Comparison of ENCODE assay signal across 8 cellular contexts in genomic region chr3:124885466-124886167, GRCh38. TPM values are rescaled to one million over a fixed set of nuclear protein-coding genes. Genes with fewer than 3 reads are reported as not detected.
DNase-seq lines count a peak whose midpoint lies in the region; ATAC-seq and TF ChIP-seq lines count a peak whose summit lies in the region.

No MANE protein-coding gene starts in this region.

- H3K27ac Mint-ChIP-seq in activated CD8-positive, alpha-beta T cell treated with anti-CD3 and anti-CD28 coated beads for 36 hours = no peak overlapping the region

- H3K27ac ChIP-seq in iPS-18a (ENCODE audit: low read length) (no peak overlapping the region), spleen (peak overlapping the region in 7 of 8 donors; percentile 82 to 86 (median 83))

- intact Hi-C loops in activated CD8-positive, alpha-beta T cell treated with anti-CD3 and anti-CD28 coated beads for 36 hours (cut with micrococcal nuclease) = no loop called here
- intact Hi-C loops in spleen (cut with DNase I; ENCODE audit: low total_unique reads) = no loop called here
- intact Hi-C loops in left colon (cut with DNase I, micrococcal nuclease) = no loop called here

- DNase-seq in NCI-H146 (lab: John Stamatoyannopoulos, UW) = peak; percentile 11
- no peak for DNase-seq in NCI-H146 treated with DMSO at 0.1 percent for 48 hours (lab: John Stamatoyannopoulos, UW; ENCODE audit: unreplicated experiment)
- no peak for DNase-seq in activated CD8-positive, alpha-beta T cell treated with anti-CD3 and anti-CD28 coated beads for 36 hours
- DNase-seq in spleen = no peak
- DNase-seq in left colon = no peak
- no peak for DNase-seq in NK-92 treated with Interleukin-12 subunit alpha and Interleukin-12 subunit beta, amount 100 ng/mL, for 24 hours (lab: John Stamatoyannopoulos, UW)

- H3K9ac ChIP-seq in iPS-18a (ENCODE audit: low read length) = peak overlapping the region; percentile 63

- TF ChIP-seq CTCF in activated CD8-positive, alpha-beta T cell treated with anti-CD3 and anti-CD28 coated beads for 36 hours (IDR thresholded peaks at IDR 0.05) = no peak
- TF ChIP-seq CTCF in spleen (IDR thresholded peaks at IDR 0.05 in 8 of 11, conservative IDR thresholded peaks at IDR 0.05 in 3 of 11) = no peak

- 34 to 50% (median 40%) methylated on average over 14 to 17 of the region's 17 CpGs for WGBS in spleen, 5 donors

- no peaks in the 10 kb centered on the region for H3K9me3 Mint-ChIP-seq in activated CD8-positive, alpha-beta T cell treated with anti-CD3 and anti-CD28 coated beads for 36 hours

- H3K4me3 ChIP-seq in iPS-18a (ENCODE audit: low read length) (peak overlapping the region; percentile 81), spleen (peak overlapping the region; percentile 52 to 90 (median 64))

- H3K9me3 ChIP-seq in iPS-18a (ENCODE audit: control insufficient read depth, low read depth, low read length) = no peaks in the 10 kb centered on the region
- H3K9me3 ChIP-seq in spleen = no peaks in the 10 kb centered on the region

- peaks cover 8% of the 10 kb centered on the region for H3K27me3 ChIP-seq in iPS-18a (ENCODE audit: control insufficient read depth, insufficient read depth, low read length)
- H3K27me3 ChIP-seq in spleen (replicated peaks in 1 of 7) = peaks cover 0 to 53% (median 14%) of the 10 kb centered on the region in 7 donors

- H3K36me3 ChIP-seq in iPS-18a (ENCODE audit: control insufficient read depth, low read depth, low read length) = no peaks in the 10 kb centered on the region
- H3K36me3 ChIP-seq in spleen = no peaks in the 10 kb centered on the region

- peak overlapping the region; percentile 30 for H3K4me3 Mint-ChIP-seq in activated CD8-positive, alpha-beta T cell treated with anti-CD3 and anti-CD28 coated beads for 36 hours

- peaks cover 7% of the 10 kb centered on the region for H3K4me1 Mint-ChIP-seq in activated CD8-positive, alpha-beta T cell treated with anti-CD3 and anti-CD28 coated beads for 36 hours (ENCODE audit: low read depth)

- H3K27me3 Mint-ChIP-seq in activated CD8-positive, alpha-beta T cell treated with anti-CD3 and anti-CD28 coated beads for 36 hours = peaks cover 45% of the 10 kb centered on the region

- CTCF ChIA-PET in activated CD8-positive, alpha-beta T cell treated with anti-CD3 and anti-CD28 coated beads for 36 hours (lab: Charles Lee) = interaction anchor here (1.6 to 2.1 kb wide), 2 partner anchors 16 to 125 kb away, joined by 3 to 5 read pairs; no protein-coding TSS in a partner anchor

- POLR2A ChIA-PET in activated CD8-positive, alpha-beta T cell treated with anti-CD3 and anti-CD28 coated beads for 36 hours (lab: Charles Lee) = no interaction called here

- H3K36me3 Mint-ChIP-seq in activated CD8-positive, alpha-beta T cell treated with anti-CD3 and anti-CD28 coated beads for 36 hours (ENCODE audit: low read depth) = no peaks in the 10 kb centered on the region

- TF ChIP-seq POLR2A in spleen (IDR thresholded peaks at IDR 0.05) = no peak

- ATAC-seq in activated CD8-positive, alpha-beta T cell treated with anti-CD3 and anti-CD28 coated beads for 36 hours = no peak
- ATAC-seq in left colon (no peak), HG02798 (IDR thresholded peaks at IDR 0.05; ENCODE audit: poor library complexity, unreplicated experiment) (no peak)

- peaks cover 49% of the 10 kb centered on the region for H3K4me1 ChIP-seq in iPS-18a (ENCODE audit: control insufficient read depth, low read depth, low read length)
- peaks cover 6 to 51% (median 36%) of the 10 kb centered on the region in 6 donors for H3K4me1 ChIP-seq in spleen

RNA-seq across cellular contexts. Expression of gene ITGB5, which starts 1.5 kb away (rescaled TPM):
- total RNA-seq in activated CD8-positive, alpha-beta T cell treated with anti-CD3 and anti-CD28 coated beads for 36 hours = 1 to 10 TPM in 1 of 2 experiments, under 1 TPM in 1; 0.41 to 1.1 TPM
- total RNA-seq in spleen (100 to 1,000 TPM in 5 of 7 donors, 10 to 100 TPM in 2; 71.9 to 227 (median 126) TPM), left colon (100 to 1,000 TPM in 1 of 2 donors, 10 to 100 TPM in 1; 93.0 to 103 TPM)
- 10 to 100 TPM in 1 of 3 donors, 1 to 10 TPM in 2; 7.4 to 14.8 (median 9.8) TPM for polyA plus RNA-seq in spleen

RNA-seq across cellular contexts. Expression of gene MUC13, which starts 48.9 kb away (rescaled TPM):
- total RNA-seq in activated CD8-positive, alpha-beta T cell treated with anti-CD3 and anti-CD28 coated beads for 36 hours = not detected
- under 1 TPM in 3 of 7 donors, not detected in 4; 0.11 to 0.93 (median 0.27) TPM for total RNA-seq in spleen
- under 1 TPM; 0.06 to 0.22 (median 0.07) TPM for polyA plus RNA-seq in spleen
- total RNA-seq in left colon = 1,000 to 10,000 TPM; 1,001 to 1,021 TPM

Comparison
In these comparisons a context has a peak if more than half of its experiments do, and no peak if none do; other contexts are left out.
1. RNA of gene ITGB5, which starts 1.5 kb away (total RNA-seq): 71.9 to 227 TPM in spleen and 93.0 to 103 TPM in left colon; 0.41 to 1.1 TPM in activated CD8-positive, alpha-beta T cell treated with anti-CD3 and anti-CD28 coated beads for 36 hours; every median in the first group is over 10 times any median in the second.
2. RNA of gene MUC13, which starts 48.9 kb away (total RNA-seq): 1,001 to 1,021 TPM in left colon; 0.11 to 0.93 TPM in spleen and not detected in activated CD8-positive, alpha-beta T cell treated with anti-CD3 and anti-CD28 coated beads for 36 hours; every median in the first group is over 100 times any median in the second.